Comparison of ENCODE assay signal across 8 cellular contexts in the genomic region with DNA sequence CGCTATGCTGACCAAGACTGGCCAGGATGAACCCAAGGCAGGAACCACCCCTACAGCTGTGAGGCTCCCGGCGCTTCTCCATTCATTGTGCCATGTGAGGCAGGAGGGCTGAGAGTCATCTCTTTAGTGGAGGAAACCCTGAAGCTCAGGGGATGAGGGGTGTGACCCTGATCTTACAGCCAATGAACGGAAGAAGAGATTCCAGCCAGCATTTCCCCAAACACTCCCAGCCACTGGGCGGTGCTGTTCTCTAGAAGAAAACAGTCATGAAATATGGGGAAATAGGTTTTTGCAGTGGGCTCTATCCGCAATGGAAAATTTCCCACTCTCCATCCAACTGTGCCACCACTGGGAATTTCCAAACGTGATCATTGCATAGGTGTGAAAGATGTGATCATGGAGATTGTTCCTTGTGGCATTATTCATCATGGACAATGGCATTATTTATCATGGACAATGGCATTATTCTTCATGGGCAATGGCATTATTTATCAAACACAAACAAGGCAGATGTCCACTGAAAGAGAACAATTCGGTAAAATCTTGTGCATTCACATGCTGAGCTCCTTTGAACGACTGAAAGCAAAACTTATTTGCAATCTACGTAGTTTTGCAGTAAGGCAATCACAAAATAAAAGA. TPM values are rescaled to one million over a fixed set of nuclear protein-coding genes. Genes with fewer than 3 reads are reported as not detected.
DNase-seq lines count a peak whose midpoint lies in the region; ATAC-seq, FAIRE-seq and TF ChIP-seq lines count a peak whose summit lies in the region.

No MANE protein-coding gene starts in this region.

- no peak overlapping the region for H3K27ac Mint-ChIP-seq in CD14-positive monocyte

- peaks cover 0 to 5% (median 0%) of the 10 kb centered on the region in 7 donors for H3K9me3 Mint-ChIP-seq in CD14-positive monocyte

- no peak overlapping the region for H3K4me3 Mint-ChIP-seq in CD14-positive monocyte

- H3K27ac ChIP-seq in small intestine (ENCODE audit: low read depth in 1 of 2, low read length in 1 of 2): no peak overlapping the region

- no peak for TF ChIP-seq POLR2A in erythroblast (IDR thresholded peaks at IDR 0.05; ENCODE audit: low read length)

- H3K27me3 Mint-ChIP-seq in CD14-positive monocyte (ENCODE audit: low read depth in 3 of 3): peaks cover 9 to 13% (median 12%) of the 10 kb centered on the region in 3 donors

- H3K36me3 ChIP-seq in small intestine (ENCODE audit: control insufficient read depth in 2 of 2, insufficient read depth in 2 of 2, low read length in 2 of 2): no peaks in the 10 kb centered on the region

- peaks cover 0 to 4% of the 10 kb centered on the region in 2 donors for H3K27me3 ChIP-seq in small intestine (ENCODE audit: control insufficient read depth in 2 of 2, insufficient read depth in 2 of 2, low read length in 2 of 2)

- WGBS in small intestine, 3 donors: 19 to 35% (median 23%) methylated on average over 10 of the region's 10 CpGs

- FAIRE-seq in small intestine (lab: Jason Lieb, UNC): no peak

- H3K4me3 ChIP-seq in small intestine (ENCODE audit: low read depth in 1 of 2, low read length in 2 of 2): no peak overlapping the region

- H3K9me3 ChIP-seq in small intestine (ENCODE audit: control insufficient read depth, low read depth): no peaks in the 10 kb centered on the region

- H3K4me1 ChIP-seq in small intestine (ENCODE audit: control insufficient read depth in 2 of 2, insufficient read depth in 1 of 2, low read depth in 1 of 2, low read length in 1 of 2): no peaks in the 10 kb centered on the region

- H3K4me1 Mint-ChIP-seq in CD14-positive monocyte: peaks cover 2% of the 10 kb centered on the region

- intact Hi-C loops in CD14-positive monocyte (cut with micrococcal nuclease): loop anchor here in 1 of 2 donors (10.0 kb wide), 1 partner anchor 98 kb away; no protein-coding TSS in a partner anchor

- H3K36me3 Mint-ChIP-seq in CD14-positive monocyte: no peaks in the 10 kb centered on the region

- peak; percentile 55 for ATAC-seq in GM21367 (IDR thresholded peaks at IDR 0.05; ENCODE audit: unreplicated experiment)

- peak; percentile 74 for TF ChIP-seq CTCF in CD14-positive monocyte (IDR thresholded peaks at IDR 0.05)

- DNase-seq in CD14-positive monocyte (ENCODE audit: low spot score) (no peak), NOMO-1 (lab: John Stamatoyannopoulos, UW; ENCODE audit: unreplicated experiment in 2 of 2) (peak; percentile 51 to 56), erythroblast (lab: John Stamatoyannopoulos, UW) (peak; percentile 68 to 69), small intestine (peak; percentile 45), NK-92 (lab: John Stamatoyannopoulos, UW; ENCODE audit: unreplicated experiment) (no peak), NCI-H2029 treated with DMSO at 0.1 percent for 48 hours (lab: John Stamatoyannopoulos, UW) (no peak)
- DNase-seq in activated CD4-positive, alpha-beta T cell treated with anti-CD3 and anti-CD28 coated beads for 1 hour: no peak

RNA-seq across cellular contexts. Expression of gene SLC18A2, which starts 14.0 kb away (rescaled TPM):
- polyA plus RNA-seq in CD14-positive monocyte (under 1 TPM in 1 of 2 donors, not detected in 1; 0.14 TPM), small intestine (under 1 TPM; 0.22 to 0.57 (median 0.27) TPM)

RNA-seq across cellular contexts. Expression of gene KCNK18, which starts 29.6 kb away (rescaled TPM):
- not detected for polyA plus RNA-seq in CD14-positive monocyte
- not detected for polyA plus RNA-seq in small intestine

Comparison
In these comparisons a context has a peak if more than half of its experiments do, and no peak if none do; other contexts are left out.
1. DNase-seq: peak in NOMO-1 (2 of 2), erythroblast (2 of 2) and small intestine (single experiment); none in CD14-positive monocyte (single experiment), activated CD4-positive, alpha-beta T cell treated with anti-CD3 and anti-CD28 coated beads for 1 hour (single experiment), NK-92 (single experiment) and NCI-H2029 treated with DMSO at 0.1 percent for 48 hours (single experiment).